In the genomic region with DNA sequence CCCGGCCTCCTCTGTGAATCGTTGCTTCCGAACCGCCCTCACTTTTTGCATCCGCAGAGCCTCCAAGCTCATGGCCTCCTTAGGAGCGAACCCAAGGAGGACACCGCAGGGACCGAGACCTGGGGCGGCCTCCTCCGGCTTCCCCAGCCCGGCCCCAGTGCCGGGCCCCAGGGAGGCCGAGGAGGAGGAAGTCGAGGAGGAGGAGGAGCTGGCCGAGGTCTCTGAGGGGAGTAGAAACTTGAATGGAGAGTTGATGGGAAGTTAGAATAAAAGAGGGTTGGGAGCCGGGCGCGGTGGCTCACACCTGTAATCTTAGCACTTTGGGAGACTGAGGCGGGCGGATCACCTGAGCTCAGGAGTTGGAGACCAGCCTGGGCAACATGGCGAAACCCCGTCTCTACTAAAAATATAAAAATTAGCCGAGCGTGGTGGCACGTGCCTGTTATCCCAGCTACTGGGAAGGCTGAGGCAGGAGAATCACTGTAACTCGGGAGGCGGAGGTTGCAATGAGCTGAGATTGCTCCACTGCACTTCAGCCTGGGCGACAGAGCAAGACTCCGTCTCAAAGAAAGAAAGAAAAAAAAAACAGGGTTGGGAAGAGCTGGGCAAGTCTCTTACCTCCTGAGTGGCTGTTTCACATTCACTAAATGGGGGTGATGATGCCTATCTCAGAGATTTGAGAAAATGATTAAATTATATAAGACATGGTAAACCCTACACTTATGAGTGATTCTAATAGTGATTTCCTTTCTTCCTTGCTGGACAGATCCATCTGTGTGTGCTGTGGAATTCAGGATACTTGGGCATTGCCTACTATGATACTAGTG, we compare ENCODE assay signal across 6 cellular contexts. TPM values are rescaled to one million over a fixed set of nuclear protein-coding genes. Genes with fewer than 3 reads are reported as not detected.
DNase-seq lines count a peak whose midpoint lies in the region; ATAC-seq lines count a peak whose summit lies in the region.

No MANE protein-coding gene starts in this region.

- no peak for DNase-seq in SJSA1 (ENCODE audit: low read depth in 1 of 2, low spot score in 2 of 2)
- DNase-seq in pons (ENCODE audit: low spot score) = no peak
- DNase-seq in stimulated activated CD4-positive, alpha-beta T cell treated with anti-CD3 and anti-CD28 coated beads, Interleukin-2, amount 100 ng/mL, for 48 hours = no peak

- H3K36me3 ChIP-seq in SJSA1 = peaks cover 37% of the 10 kb centered on the region
- peaks cover 5% of the 10 kb centered on the region for H3K36me3 ChIP-seq in iPS-18a (ENCODE audit: control insufficient read depth, low read depth, low read length)

- H3K9me3 ChIP-seq in SJSA1 (replicated peaks) (no peaks in the 10 kb centered on the region), iPS-18a (ENCODE audit: control insufficient read depth, low read depth, low read length) (no peaks in the 10 kb centered on the region)

- H3K4me3 ChIP-seq in SJSA1 (peak overlapping the region; percentile 57), iPS-18a (ENCODE audit: low read length) (peak overlapping the region; percentile 72)

- H3K27me3 ChIP-seq in SJSA1 (replicated peaks) = no peaks in the 10 kb centered on the region
- H3K27me3 ChIP-seq in iPS-18a (ENCODE audit: control insufficient read depth, insufficient read depth, low read length) = no peaks in the 10 kb centered on the region

- H3K9ac ChIP-seq in iPS-18a (ENCODE audit: low read length) = peak overlapping the region; percentile 97

- H3K4me1 ChIP-seq in SJSA1 (replicated peaks) (peaks cover 36% of the 10 kb centered on the region), iPS-18a (ENCODE audit: control insufficient read depth, low read depth, low read length) (peaks cover 27% of the 10 kb centered on the region)

- ATAC-seq in GM18502 (IDR thresholded peaks at IDR 0.05; ENCODE audit: poor library complexity, unreplicated experiment) (peak; percentile 1), GM21447 (IDR thresholded peaks at IDR 0.05; ENCODE audit: unreplicated experiment) (no peak)

- H3K27ac ChIP-seq in SJSA1 (peak overlapping the region; percentile 74), iPS-18a (ENCODE audit: low read length) (peak overlapping the region; percentile 97)

RNA-seq across cellular contexts. Expression of gene MSH5, which starts 0.8 kb away (rescaled TPM):
- 3.9 and 16.7 TPM in 2 replicates for total RNA-seq in SJSA1 (2014; rRNA removed; shearing (Covaris generic))

RNA-seq across cellular contexts. Expression of gene CLIC1, which starts 4.3 kb away (rescaled TPM):
- 1,071 and 1,205 TPM in 2 replicates for total RNA-seq in SJSA1 (2014; rRNA removed; shearing (Covaris generic))

RNA-seq across cellular contexts. Expression of gene DDAH2, which starts 11.5 kb away (rescaled TPM):
- 80.0 and 128 TPM in 2 replicates for total RNA-seq in SJSA1 (2014; rRNA removed; shearing (Covaris generic))

RNA-seq across cellular contexts. Expression of gene MPIG6B, which starts 17.4 kb away (rescaled TPM):
- not detected in 2 replicates for total RNA-seq in SJSA1 (2014; rRNA removed; shearing (Covaris generic))

RNA-seq across cellular contexts. Expression of gene LY6G6C, which starts 19.1 kb away (rescaled TPM):
- total RNA-seq in SJSA1 (2014; rRNA removed; shearing (Covaris generic)) = not detected in 2 replicates
